ENCODE assay signal across 27 cellular contexts in genomic region chr11:20038364-20038893, GRCh38.
"Had no signal": no experiment of that assay in that cellular context is flagged by ENCODE, and none has a peak within 500 bp of the region (broad histone marks: within the 10 kb centered on the region; RNA-seq: fewer than 3 reads in every experiment).

No MANE protein-coding gene starts in this region.

- H3K9me3 ChIP-seq: breast epithelium, esophagus muscularis mucosa, suprapubic skin, tibial artery had no signal

- H3K9me3 Mint-ChIP-seq: activated naive CD4-positive, alpha-beta T cell treated with anti-CD3 and anti-CD28 coated beads, Interleukin-2, amount 50 U/mL, for 24 hours; activated naive CD8-positive, alpha-beta T cell treated with anti-CD3 and anti-CD28 coated beads, Interleukin-2, amount 50 U/mL, for 24 hours; activated T-cell treated with anti-CD3 and anti-CD28 coated beads, Interleukin-2, amount 50 U/mL, for 24 hours; memory B cell; naive thymus-derived CD8-positive, alpha-beta T cell; neural progenitor cell; stimulated activated memory B cell treated with anti-CD40 and anti-IgM and Interleukin-4, amounts not matched to agents 10 μg/mL and 1 μg/mL and 100 μg/mL, for 72 hours; stimulated activated naive CD8-positive, alpha-beta T cell treated with anti-CD3 and anti-CD28 coated beads, Interleukin-15, amount 100 ng/mL, for 72 hours; T-helper 1 cell treated with Interleukin-12 subunit alpha and Interleukin-12 subunit beta and Interleukin-4 antibody, amounts not matched to agents 30 μg/mL and 1 μg/mL, for 36 hours had no signal

- H3K27ac Mint-ChIP-seq: activated naive CD4-positive, alpha-beta T cell treated with anti-CD3 and anti-CD28 coated beads, Interleukin-2, amount 50 U/mL, for 24 hours; activated naive CD8-positive, alpha-beta T cell treated with anti-CD3 and anti-CD28 coated beads, Interleukin-2, amount 50 U/mL, for 24 hours; activated T-cell treated with anti-CD3 and anti-CD28 coated beads, Interleukin-2, amount 50 U/mL, for 24 hours; memory B cell; naive thymus-derived CD8-positive, alpha-beta T cell; neural progenitor cell; stimulated activated memory B cell treated with anti-CD40 and anti-IgM and Interleukin-4, amounts not matched to agents 10 μg/mL and 1 μg/mL and 100 μg/mL, for 72 hours; stimulated activated naive CD8-positive, alpha-beta T cell treated with anti-CD3 and anti-CD28 coated beads, Interleukin-15, amount 100 ng/mL, for 72 hours; T-helper 1 cell treated with Interleukin-12 subunit alpha and Interleukin-12 subunit beta and Interleukin-4 antibody, amounts not matched to agents 30 μg/mL and 1 μg/mL, for 36 hours had no signal

- H3K36me3 Mint-ChIP-seq: activated naive CD4-positive, alpha-beta T cell treated with anti-CD3 and anti-CD28 coated beads, Interleukin-2, amount 50 U/mL, for 24 hours; memory B cell; stimulated activated memory B cell treated with anti-CD40 and anti-IgM and Interleukin-4, amounts not matched to agents 10 μg/mL and 1 μg/mL and 100 μg/mL, for 72 hours had no signal

- H3K4me3 ChIP-seq: breast epithelium, esophagus muscularis mucosa, neural progenitor cell, skin epidermis, suprapubic skin, tibial artery had no signal

- ATAC-seq: activated CD4-positive, CD25-positive, alpha-beta regulatory T cell treated with anti-CD3 and anti-CD28 coated beads, Interleukin-2, amount 50 U/mL, for 24 hours; activated naive CD8-positive, alpha-beta T cell treated with anti-CD3 and anti-CD28 coated beads, Interleukin-2, amount 50 U/mL, for 24 hours; foreskin keratinocyte; left colon; naive thymus-derived CD8-positive, alpha-beta T cell; sciatic nerve; stimulated activated memory B cell treated with anti-CD40 and anti-IgM and Interleukin-4, amounts not matched to agents 10 μg/mL and 1 μg/mL and 100 μg/mL, for 72 hours; stimulated activated naive CD8-positive, alpha-beta T cell treated with anti-CD3 and anti-CD28 coated beads, Interleukin-15, amount 100 ng/mL, for 72 hours had no signal

- H2AFZ ChIP-seq: neural progenitor cell had no signal

- H3K27ac ChIP-seq: breast epithelium, esophagus muscularis mucosa, foreskin keratinocyte, neural progenitor cell, suprapubic skin, tibial artery, WERI-Rb-1 had no signal

- H3K4me2 ChIP-seq: neural progenitor cell had no signal

- H3K36me3 ChIP-seq: breast epithelium, neural progenitor cell had no signal

- H3K4me3 Mint-ChIP-seq: activated naive CD4-positive, alpha-beta T cell treated with anti-CD3 and anti-CD28 coated beads, Interleukin-2, amount 50 U/mL, for 24 hours; activated naive CD8-positive, alpha-beta T cell treated with anti-CD3 and anti-CD28 coated beads, Interleukin-2, amount 50 U/mL, for 24 hours; activated T-cell treated with anti-CD3 and anti-CD28 coated beads, Interleukin-2, amount 50 U/mL, for 24 hours; memory B cell; naive thymus-derived CD8-positive, alpha-beta T cell; neural progenitor cell; stimulated activated memory B cell treated with anti-CD40 and anti-IgM and Interleukin-4, amounts not matched to agents 10 μg/mL and 1 μg/mL and 100 μg/mL, for 72 hours; stimulated activated naive CD8-positive, alpha-beta T cell treated with anti-CD3 and anti-CD28 coated beads, Interleukin-15, amount 100 ng/mL, for 72 hours; T-helper 1 cell treated with Interleukin-12 subunit alpha and Interleukin-12 subunit beta and Interleukin-4 antibody, amounts not matched to agents 30 μg/mL and 1 μg/mL, for 36 hours had no signal

- H3K9ac ChIP-seq: neural progenitor cell had no signal

- H3K27me3 ChIP-seq: breast epithelium, esophagus muscularis mucosa, foreskin keratinocyte, neural progenitor cell, suprapubic skin, tibial artery had no signal

- H3K4me1 ChIP-seq: breast epithelium, suprapubic skin had no signal

- H3K4me1 Mint-ChIP-seq: activated naive CD4-positive, alpha-beta T cell treated with anti-CD3 and anti-CD28 coated beads, Interleukin-2, amount 50 U/mL, for 24 hours; memory B cell; naive thymus-derived CD8-positive, alpha-beta T cell; stimulated activated memory B cell treated with anti-CD40 and anti-IgM and Interleukin-4, amounts not matched to agents 10 μg/mL and 1 μg/mL and 100 μg/mL, for 72 hours; stimulated activated naive CD8-positive, alpha-beta T cell treated with anti-CD3 and anti-CD28 coated beads, Interleukin-15, amount 100 ng/mL, for 72 hours had no signal

- DNase-seq: activated CD4-positive, alpha-beta T cell treated with anti-CD3 and anti-CD28 coated beads for 48 hours; activated CD4-positive, alpha-beta T cell treated with anti-CD3 and anti-CD28 coated beads, Interleukin-2, amount 50 U/mL, for 48 hours; activated CD8-positive, alpha-beta memory T cell treated with anti-CD3 and anti-CD28 coated beads, Interleukin-2, amount 50 U/mL, for 48 hours; activated naive CD8-positive, alpha-beta T cell treated with anti-CD3 and anti-CD28 coated beads, Interleukin-2, amount 50 U/mL, for 24 hours; activated T-cell treated with anti-CD3 and anti-CD28 coated beads, Interleukin-2, amount 50 U/mL, for 24 hours; amygdala; central memory CD4-positive, alpha-beta T cell; foreskin keratinocyte; left colon; naive thymus-derived CD8-positive, alpha-beta T cell; stimulated activated CD4-positive, alpha-beta T cell treated with anti-CD3 and anti-CD28 coated beads, Interleukin-4, amount 100 ng/mL, for 24 hours; stimulated activated naive CD8-positive, alpha-beta T cell treated with anti-CD3 and anti-CD28 coated beads, Interleukin-15, amount 100 ng/mL, for 72 hours; SW 1271; T1000; tibial artery; WERI-Rb-1 had no signal
